Comparison of ENCODE assay signal across 20 cellular contexts in the genomic region with DNA sequence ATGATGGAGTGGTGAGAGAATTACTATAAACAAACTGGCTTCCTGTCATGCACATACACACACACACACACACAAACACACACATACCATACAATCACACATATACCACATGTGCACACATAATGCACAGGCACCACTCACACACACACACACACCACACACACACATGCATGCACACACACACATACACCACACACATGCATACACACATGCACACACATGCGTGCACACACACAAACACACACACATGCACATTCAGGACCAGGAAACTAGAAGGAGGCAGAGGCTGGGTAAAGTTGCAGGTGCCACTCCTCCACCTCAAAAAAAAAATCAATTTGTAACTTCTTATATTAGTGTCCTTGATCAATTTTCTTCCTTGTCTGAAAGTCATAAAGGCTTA.
A peak's percentile ranks its signal among the peaks of the same experiment; 100 is the strongest.
DNase-seq lines count a peak whose midpoint lies in the region; ATAC-seq, FAIRE-seq and TF ChIP-seq lines count a peak whose summit lies in the region.
"Had no signal": no experiment of that assay in that cellular context is flagged by ENCODE, and none has a peak within 500 bp of the region (broad histone marks: within the 10 kb centered on the region; RNA-seq: fewer than 3 reads in every experiment).

No MANE protein-coding gene starts in this region.

- TF ChIP-seq POLR2A in IMR-90 (IDR thresholded peaks at IDR 0.05; ENCODE audit: low read depth, low read length) (no peak), K562 (conservative IDR thresholded peaks at IDR 0.05) (no peak)

- no peak for TF ChIP-seq EP300 in K562 (IDR thresholded peaks at IDR 0.05; ENCODE audit: low read length)

- no peak overlapping the region for H2AFZ ChIP-seq in IMR-90 (replicated peaks; ENCODE audit: low read length, poor library complexity)
- no peak overlapping the region for H2AFZ ChIP-seq in K562 (ENCODE audit: low read depth, low read length)
- no peak overlapping the region for H2AFZ ChIP-seq in trophoblast cell (ENCODE audit: insufficient read depth, low read length, poor library complexity)
- H2AFZ ChIP-seq: GM23248 had no signal

- peak overlapping the region; percentile 58 for H2BK5ac ChIP-seq in IMR-90 (ENCODE audit: low read depth, low read length, poor library complexity, severe bottlenecking)
- H2BK5ac ChIP-seq in trophoblast cell (ENCODE audit: low read depth, low read length, poor library complexity): no peak overlapping the region

- H2BK120ac ChIP-seq in IMR-90 (ENCODE audit: low read depth, low read length): no peak overlapping the region
- no peak overlapping the region for H2BK120ac ChIP-seq in trophoblast cell (ENCODE audit: insufficient read depth, low read length, poor library complexity)

- H3K9me1 ChIP-seq in IMR-90 (ENCODE audit: insufficient read depth, low read length): peaks cover 2% of the 10 kb centered on the region; the same call in 1 of the 2 replicates
- no peaks in the 10 kb centered on the region for H3K9me1 ChIP-seq in K562 (ENCODE audit: control insufficient read depth, insufficient read depth, low read length)

- H3K4ac ChIP-seq in IMR-90 (ENCODE audit: low read depth, low read length): no peak overlapping the region
- H3K4ac ChIP-seq in trophoblast cell (ENCODE audit: low read depth, low read length): no peak overlapping the region

- no peak overlapping the region for H4K5ac ChIP-seq in IMR-90 (ENCODE audit: low read depth, low read length)

- H4K91ac ChIP-seq in IMR-90 (ENCODE audit: insufficient read depth, low read depth, low read length) (no peak overlapping the region), trophoblast cell (ENCODE audit: low read depth, low read length) (no peak overlapping the region)

- WGBS in IMR-90 (ENCODE audit: extremely low coverage in 2 of 2, insufficient read length in 1 of 2), 2 experiments: no CpG with 5 or more reads among the region's 1 CpG
- WGBS in K562 (ENCODE audit: insufficient coverage, low coverage, missing lambda C conversion rate): 0% methylated on average over 1 of the region's 1 CpG
- WGBS in trophoblast cell (ENCODE audit: extremely low coverage, insufficient coverage, insufficient read length): no CpG with 5 or more reads among the region's 1 CpG
- WGBS in right cardiac atrium: 92% methylated on average over 1 of the region's 1 CpG

- H4K12ac ChIP-seq in trophoblast cell (ENCODE audit: low read depth, low read length): no peak overlapping the region

- POLR2A ChIA-PET in HEK293 (lab: Yijun Ruan, JAX): no interaction called here
- POLR2A ChIA-PET in IMR-90 (lab: Charles Lee; ENCODE audit: unreplicated experiment): no interaction called here
- POLR2A ChIA-PET in K562 (lab: Yijun Ruan, JAX): no interaction called here
- POLR2A ChIA-PET in CD4-positive, alpha-beta memory T cell (lab: Charles Lee; ENCODE audit: partially characterized antibody): no interaction called here

- H4K20me1 ChIP-seq in IMR-90 (ENCODE audit: insufficient read depth, low read length) (no peaks in the 10 kb centered on the region), K562 (replicated peaks; ENCODE audit: control insufficient read depth, insufficient read depth, low read length) (no peaks in the 10 kb centered on the region)

- no peak overlapping the region for H2BK12ac ChIP-seq in trophoblast cell (ENCODE audit: low read length)

- no peak overlapping the region for H2AK5ac ChIP-seq in IMR-90 (ENCODE audit: low read depth, low read length)
- H2AK5ac ChIP-seq in trophoblast cell (ENCODE audit: low read length): no peak overlapping the region

- dilution Hi-C loops in IMR-90 (cut with HindIII; ENCODE audit: low sequenced_read_pairs, unreplicated experiment): no loop called here

- CTCF ChIA-PET in HEK293 (lab: Yijun Ruan, JAX) (no interaction called here), IMR-90 (lab: Yijun Ruan, JAX) (no interaction called here), K562 (lab: Yijun Ruan, JAX; ENCODE audit: low intra/inter-chr PET ratio) (no interaction called here)
- CTCF ChIA-PET in CD4-positive, alpha-beta memory T cell (lab: Charles Lee; ENCODE audit: partially characterized antibody): no interaction called here

- in situ Hi-C loops in IMR-90 (cut with MboI; ENCODE audit: low sequenced_read_pairs) (no loop called here), K562 (cut with MboI) (no loop called here)

- H3K36me3 ChIP-seq in HEK293 (ENCODE audit: control insufficient read depth in 2 of 2, insufficient read depth in 1 of 2, low read length in 2 of 2) (no peaks in the 10 kb centered on the region), IMR-90 (ENCODE audit: control insufficient read depth, insufficient read depth, low read length) (no peaks in the 10 kb centered on the region), K562 (ENCODE audit: control insufficient read depth, insufficient read depth, low read length) (no peaks in the 10 kb centered on the region), trophoblast cell (ENCODE audit: control insufficient read depth in 1 of 2, insufficient read depth in 2 of 2, low read length in 2 of 2) (no peaks in the 10 kb centered on the region)
- H3K36me3 ChIP-seq in CD4-positive, alpha-beta memory T cell (ENCODE audit: insufficient read depth, low read length): no peaks in the 10 kb centered on the region

- no peaks in the 10 kb centered on the region for H3K79me1 ChIP-seq in IMR-90 (ENCODE audit: low read depth in 1 of 2, low read length in 2 of 2)
- no peaks in the 10 kb centered on the region for H3K79me1 ChIP-seq in trophoblast cell (ENCODE audit: low read length)

- no peak overlapping the region for H2AK9ac ChIP-seq in IMR-90 (replicated peaks; ENCODE audit: low read depth, low read length, poor library complexity)

- H3K56ac ChIP-seq in IMR-90 (ENCODE audit: extremely low read depth, insufficient read depth, low read length): no peak overlapping the region

- H3K79me2 ChIP-seq in K562 (ENCODE audit: control insufficient read depth, insufficient read depth, low read length) (no peaks in the 10 kb centered on the region), trophoblast cell (ENCODE audit: control insufficient read depth, insufficient read depth, low read length, poor library complexity) (no peaks in the 10 kb centered on the region)

- peaks cover 0 to 6% (median under 1%) of the 10 kb centered on the region in 8 donors for H3K9me3 Mint-ChIP-seq in CD4-positive, alpha-beta memory T cell
- H3K9me3 Mint-ChIP-seq: CD8-positive, alpha-beta T cell had no signal

- no peak overlapping the region for H3K14ac ChIP-seq in IMR-90 (replicated peaks; ENCODE audit: low read depth, low read length)
- no peak overlapping the region for H3K14ac ChIP-seq in trophoblast cell (ENCODE audit: low read length)

- no peaks in the 10 kb centered on the region for H3K4me1 Mint-ChIP-seq in CD4-positive, alpha-beta memory T cell

- H3K27ac Mint-ChIP-seq in CD4-positive, alpha-beta memory T cell: no peak overlapping the region
- H3K27ac Mint-ChIP-seq: CD8-positive, alpha-beta T cell; HFFc6 had no signal

- H3K4me2 ChIP-seq in IMR-90 (ENCODE audit: low read depth, low read length): no peak overlapping the region
- H3K4me2 ChIP-seq in K562 (ENCODE audit: insufficient read depth, low read length): no peak overlapping the region
- H3K4me2 ChIP-seq in trophoblast cell (ENCODE audit: low read length): no peak overlapping the region

- H2BK20ac ChIP-seq in IMR-90 (ENCODE audit: low read depth, low read length): no peak overlapping the region

- H3K4me1 ChIP-seq in HEK293 (ENCODE audit: control insufficient read depth, insufficient read depth, low read length) (no peaks in the 10 kb centered on the region), IMR-90 (ENCODE audit: control insufficient read depth, insufficient read depth, low read length) (no peaks in the 10 kb centered on the region), K562 (replicated peaks in 1 of 2; ENCODE audit: control insufficient read depth in 2 of 2, insufficient read depth in 2 of 2, low read length in 2 of 2) (no peaks in the 10 kb centered on the region), trophoblast cell (ENCODE audit: control insufficient read depth in 1 of 2, insufficient read depth in 2 of 2, low read length in 2 of 2) (no peaks in the 10 kb centered on the region), right cardiac atrium (ENCODE audit: control insufficient read depth, insufficient read depth, low read length) (no peaks in the 10 kb centered on the region)
- H3K4me1 ChIP-seq in CD4-positive, alpha-beta memory T cell (ENCODE audit: insufficient read depth, low read length): no peaks in the 10 kb centered on the region
- H3K4me1 ChIP-seq: Caco-2 had no signal

- H3K4me3 ChIP-seq in HEK293 (ENCODE audit: low read depth, low read length) (no peak overlapping the region), IMR-90 (ENCODE audit: insufficient read depth, low read depth, low read length) (no peak overlapping the region), K562 (no peak overlapping the region), trophoblast cell (ENCODE audit: low read depth, low read length) (peak overlapping the region; percentile 57), right cardiac atrium (ENCODE audit: low read length) (no peak overlapping the region)
- H3K4me3 ChIP-seq in CD4-positive, alpha-beta memory T cell (ENCODE audit: low read length in 2 of 2): no peak overlapping the region
- H3K4me3 ChIP-seq: GM23248 had no signal

- DNase-seq in IMR-90 (no peak), K562 (ENCODE audit: extremely low read depth in 1 of 4, low spot score in 3 of 4) (no peak), trophoblast cell (no peak), RKO (ENCODE audit: low spot score) (no peak), right cardiac atrium (no peak)
- no peak for DNase-seq in CD4-positive, alpha-beta memory T cell
- DNase-seq: C1 segment of cervical spinal cord; Caco-2; CD8-positive, alpha-beta T cell; DMS153; DND-41; GM23248; H7; HFFc6 had no signal

- H3K9me3 ChIP-seq in HEK293 (ENCODE audit: control insufficient read depth, insufficient read depth, low read depth, low read length): no peaks in the 10 kb centered on the region
- H3K9me3 ChIP-seq in IMR-90 (ENCODE audit: control insufficient read depth, insufficient read depth, low read length): no peaks in the 10 kb centered on the region
- no peaks in the 10 kb centered on the region for H3K9me3 ChIP-seq in K562 (replicated peaks; ENCODE audit: control insufficient read depth, insufficient read depth, low read depth, low read length)
- H3K9me3 ChIP-seq in trophoblast cell (ENCODE audit: insufficient read depth, low read depth, low read length): peaks cover 2% of the 10 kb centered on the region
- no peaks in the 10 kb centered on the region for H3K9me3 ChIP-seq in CD4-positive, alpha-beta memory T cell (ENCODE audit: control insufficient read depth in 1 of 2, low read length in 2 of 2)
- H3K9me3 ChIP-seq in right cardiac atrium (ENCODE audit: control insufficient read depth, low read length): no peaks in the 10 kb centered on the region
- H3K9me3 ChIP-seq: Caco-2 had no signal

- no peak for ATAC-seq in IMR-90 (ENCODE audit: low read depth)
- no peak for ATAC-seq in K562
- ATAC-seq in esophagus mucosa: no peak
- no peak for ATAC-seq in right cardiac atrium
- ATAC-seq: CD8-positive, alpha-beta T cell; HCT116 had no signal

- TF ChIP-seq RAD21 in IMR-90 (IDR thresholded peaks at IDR 0.05; ENCODE audit: low read length) (no peak), K562 (CRISPR knock-in tag; conservative IDR thresholded peaks at IDR 0.05 in 1 of 2, IDR thresholded peaks at IDR 0.05 in 1 of 2) (no peak)

- peak; percentile 40 for FAIRE-seq in K562 (lab: Jason Lieb, UNC)
- FAIRE-seq: G401.6, GM19239, H1 had no signal

- intact Hi-C loops in IMR-90 (cut with micrococcal nuclease): no loop called here
- intact Hi-C loops in K562 (cut with micrococcal nuclease): no loop called here
- intact Hi-C loops in CD4-positive, alpha-beta memory T cell (cut with micrococcal nuclease): no loop called here
- intact Hi-C loops in right cardiac atrium (cut with DNase I): no loop called here

- H3K36me3 Mint-ChIP-seq in CD4-positive, alpha-beta memory T cell: no peaks in the 10 kb centered on the region
- H3K36me3 Mint-ChIP-seq: CD8-positive, alpha-beta T cell had no signal

- TF ChIP-seq CTCF in HEK293 (tag by site-specific recombination; IDR thresholded peaks at IDR 0.05) (no peak), IMR-90 (conservative IDR thresholded peaks at IDR 0.05; ENCODE audit: low read depth, low read length) (no peak), K562 (IDR thresholded peaks at IDR 0.05 in 2 of 3, conservative IDR thresholded peaks at IDR 0.05 in 1 of 3; ENCODE audit: insufficient read depth in 2 of 3, low read depth in 1 of 3, low read length in 3 of 3) (no peak)

- H3K23ac ChIP-seq in IMR-90 (ENCODE audit: low read depth, low read length) (no peak overlapping the region), trophoblast cell (ENCODE audit: low read length) (no peak overlapping the region)

- H3K4me3 Mint-ChIP-seq in CD4-positive, alpha-beta memory T cell: no peak overlapping the region
- H3K4me3 Mint-ChIP-seq: CD8-positive, alpha-beta T cell; HFFc6 had no signal

- no peak overlapping the region for H2BK15ac ChIP-seq in IMR-90 (ENCODE audit: low read depth, low read length)

- BruUV-seq in IMR-90 (replicated peaks; lab: Mats Ljungman, UMichigan): no TSS peak
- no TSS peak for BruUV-seq in K562 (replicated peaks; lab: Mats Ljungman, UMichigan)

- H4K8ac ChIP-seq in IMR-90 (ENCODE audit: low read depth in 2 of 2, low read length in 2 of 2) (no peak overlapping the region), trophoblast cell (ENCODE audit: low read depth, low read length) (no peak overlapping the region)

- H3K27me3 ChIP-seq in IMR-90 (ENCODE audit: control insufficient read depth, insufficient read depth, low read length) (no peaks in the 10 kb centered on the region), K562 (ENCODE audit: control insufficient read depth in 2 of 2, insufficient read depth in 2 of 2, low read length in 2 of 2) (no peaks in the 10 kb centered on the region), trophoblast cell (ENCODE audit: insufficient read depth, low read length) (no peaks in the 10 kb centered on the region), right cardiac atrium (ENCODE audit: control insufficient read depth, insufficient read depth) (no peaks in the 10 kb centered on the region)
- no peaks in the 10 kb centered on the region for H3K27me3 ChIP-seq in CD4-positive, alpha-beta memory T cell (ENCODE audit: insufficient read depth, low read length)

- no peak overlapping the region for H3K18ac ChIP-seq in IMR-90 (ENCODE audit: low read depth, low read length)
- H3K18ac ChIP-seq in trophoblast cell (ENCODE audit: low read length): no peak overlapping the region

- no peaks in the 10 kb centered on the region for H3K27me3 Mint-ChIP-seq in CD4-positive, alpha-beta memory T cell

- no peak overlapping the region for H3K27ac ChIP-seq in HEK293 (ENCODE audit: extremely low read depth, low read depth, low read length)
- no peak overlapping the region for H3K27ac ChIP-seq in IMR-90 (ENCODE audit: insufficient read depth, low read length)
- no peak overlapping the region for H3K27ac ChIP-seq in K562 (ENCODE audit: extremely low read depth, low read depth, low read length)
- H3K27ac ChIP-seq in trophoblast cell (ENCODE audit: low read depth, low read length): no peak overlapping the region
- no peak overlapping the region for H3K27ac ChIP-seq in CD4-positive, alpha-beta memory T cell (ENCODE audit: low read depth, low read length)
- no peak overlapping the region for H3K27ac ChIP-seq in right cardiac atrium (ENCODE audit: low read length)
- H3K27ac ChIP-seq: GM23248 had no signal

- no peak overlapping the region for H3K9ac ChIP-seq in IMR-90 (ENCODE audit: low read depth, low read length)
- no peak overlapping the region for H3K9ac ChIP-seq in K562 (ENCODE audit: insufficient read depth in 1 of 2, low read depth in 2 of 2, low read length in 2 of 2)
- H3K9ac ChIP-seq in trophoblast cell (ENCODE audit: low read length): no peak overlapping the region
- H3K9ac ChIP-seq: GM23248 had no signal

Comparison
In these comparisons a context has a peak if more than half of its experiments do, and no peak if none do; other contexts are left out.
1. Of the 44 proteins assayed by ChIP-seq in both K562 and HEK293: peak only in K562: ZBTB26; only in HEK293: none; in both: none; in neither: 43.